2 cellular contexts compared by ENCODE assay signal in the genomic region with DNA sequence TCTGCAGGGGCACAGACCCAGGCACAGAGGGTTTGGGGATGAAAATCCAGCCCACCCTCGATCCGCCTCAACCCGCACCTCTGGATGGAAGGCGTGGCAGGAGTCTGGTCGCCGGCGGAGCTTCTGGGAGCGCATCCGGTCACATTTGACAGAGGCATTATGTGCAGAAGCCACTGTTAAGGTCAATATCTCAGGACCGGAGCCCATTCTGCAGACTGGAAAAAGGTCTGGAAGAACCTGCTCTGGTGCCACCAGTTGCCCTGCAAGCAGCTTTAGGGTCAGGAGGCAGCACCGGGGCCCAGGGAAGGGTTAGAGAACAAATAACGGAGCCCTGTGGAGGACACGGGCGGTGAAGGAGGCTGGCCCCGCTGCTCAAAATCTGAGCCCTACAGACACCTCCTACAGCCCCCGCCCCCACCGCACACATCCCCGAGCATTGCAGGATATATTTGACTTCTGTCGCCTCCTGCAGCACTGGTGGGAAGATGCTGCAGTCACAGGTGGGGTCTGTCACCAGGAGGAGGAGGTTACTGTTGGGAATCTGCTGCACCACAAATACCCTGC.
TF ChIP-seq lines count a peak whose summit lies in the region.

No MANE protein-coding gene starts in this region.

TF ChIP-seq in IMR-90, 13 proteins besides CTCF, POLR2A, EP300 and RAD21 (continued from another document):
- TF ChIP-seq MXI1 (IDR thresholded peaks at IDR 0.05; ENCODE audit: borderline replicate concordance, low read depth, low read length): no peak
- TF ChIP-seq MAFK (IDR thresholded peaks at IDR 0.05; ENCODE audit: low read depth, low read length): no peak
- TF ChIP-seq MAZ (IDR thresholded peaks at IDR 0.05; ENCODE audit: borderline replicate concordance, low read depth, low read length): no peak
- TF ChIP-seq FOS (IDR thresholded peaks at IDR 0.05; ENCODE audit: low read depth, low read length): no peak
- TF ChIP-seq SMC3 (IDR thresholded peaks at IDR 0.05; ENCODE audit: low read depth, low read length): no peak
- no peak for TF ChIP-seq CEBPB (IDR thresholded peaks at IDR 0.05; ENCODE audit: low read depth, low read length)
- no peak for TF ChIP-seq RCOR1 (IDR thresholded peaks at IDR 0.05; ENCODE audit: insufficient replicate concordance, low read length)

TF ChIP-seq in neural cell, 6 proteins besides CTCF, POLR2A, EP300 and RAD21 (continued from another document):
- TF ChIP-seq MXI1 (conservative IDR thresholded peaks at IDR 0.05; ENCODE audit: poor library complexity, severe bottlenecking) (no peak), POLR2AphosphoS5 (IDR thresholded peaks at IDR 0.05) (no peak), SMC3 (conservative IDR thresholded peaks at IDR 0.05; ENCODE audit: poor library complexity) (no peak), EZH2 (IDR thresholded peaks at IDR 0.05; ENCODE audit: borderline replicate concordance, insufficient read depth, low read length, poor library complexity, severe bottlenecking) (no peak)
- TF ChIP-seq, protein P1, sequence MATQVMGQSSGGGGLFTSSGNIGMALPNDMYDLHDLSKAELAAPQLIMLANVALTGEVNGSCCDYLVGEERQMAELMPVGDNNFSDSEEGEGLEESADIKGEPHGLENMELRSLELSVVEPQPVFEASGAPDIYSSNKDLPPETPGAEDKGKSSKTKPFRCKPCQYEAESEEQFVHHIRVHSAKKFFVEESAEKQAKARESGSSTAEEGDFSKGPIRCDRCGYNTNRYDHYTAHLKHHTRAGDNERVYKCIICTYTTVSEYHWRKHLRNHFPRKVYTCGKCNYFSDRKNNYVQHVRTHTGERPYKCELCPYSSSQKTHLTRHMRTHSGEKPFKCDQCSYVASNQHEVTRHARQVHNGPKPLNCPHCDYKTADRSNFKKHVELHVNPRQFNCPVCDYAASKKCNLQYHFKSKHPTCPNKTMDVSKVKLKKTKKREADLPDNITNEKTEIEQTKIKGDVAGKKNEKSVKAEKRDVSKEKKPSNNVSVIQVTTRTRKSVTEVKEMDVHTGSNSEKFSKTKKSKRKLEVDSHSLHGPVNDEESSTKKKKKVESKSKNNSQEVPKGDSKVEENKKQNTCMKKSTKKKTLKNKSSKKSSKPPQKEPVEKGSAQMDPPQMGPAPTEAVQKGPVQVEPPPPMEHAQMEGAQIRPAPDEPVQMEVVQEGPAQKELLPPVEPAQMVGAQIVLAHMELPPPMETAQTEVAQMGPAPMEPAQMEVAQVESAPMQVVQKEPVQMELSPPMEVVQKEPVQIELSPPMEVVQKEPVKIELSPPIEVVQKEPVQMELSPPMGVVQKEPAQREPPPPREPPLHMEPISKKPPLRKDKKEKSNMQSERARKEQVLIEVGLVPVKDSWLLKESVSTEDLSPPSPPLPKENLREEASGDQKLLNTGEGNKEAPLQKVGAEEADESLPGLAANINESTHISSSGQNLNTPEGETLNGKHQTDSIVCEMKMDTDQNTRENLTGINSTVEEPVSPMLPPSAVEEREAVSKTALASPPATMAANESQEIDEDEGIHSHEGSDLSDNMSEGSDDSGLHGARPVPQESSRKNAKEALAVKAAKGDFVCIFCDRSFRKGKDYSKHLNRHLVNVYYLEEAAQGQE (IDR thresholded peaks at IDR 0.05; ENCODE audit: borderline replicate concordance): no peak
